In the genomic region with DNA sequence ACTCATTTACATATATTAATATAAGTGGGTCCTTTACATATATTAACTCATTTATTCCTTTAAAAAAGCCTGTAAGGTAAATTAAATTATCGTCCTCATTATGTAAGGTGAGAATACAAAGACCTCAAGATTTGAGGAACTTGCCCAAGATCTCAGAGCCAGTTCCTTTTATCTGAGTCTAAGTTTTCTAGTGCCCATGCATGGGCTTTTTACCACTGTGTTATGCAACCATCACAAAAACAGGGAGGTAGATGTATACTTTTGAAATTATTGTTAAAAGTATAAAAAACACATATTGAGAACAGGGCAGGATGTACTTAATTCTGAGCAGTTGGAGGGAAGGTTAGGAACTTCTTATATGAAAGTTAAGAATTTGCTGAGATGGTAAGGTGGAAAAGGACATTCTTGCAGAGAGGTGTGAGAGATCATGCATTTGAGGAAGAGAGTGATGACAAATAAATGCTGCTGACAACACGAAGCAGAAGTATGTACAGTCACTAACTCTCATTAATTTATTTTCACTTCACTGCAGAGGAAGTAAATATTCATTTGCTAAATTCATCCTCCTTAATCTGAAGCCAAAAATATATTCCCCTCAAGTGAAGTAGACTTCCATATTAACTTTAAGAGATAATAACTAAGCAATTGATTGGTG, we compare ENCODE assay signal across 27 cellular contexts. TPM values are rescaled to one million over a fixed set of nuclear protein-coding genes. Genes with fewer than 3 reads are reported as not detected.
DNase-seq lines count a peak whose midpoint lies in the region; ATAC-seq, FAIRE-seq and TF ChIP-seq lines count a peak whose summit lies in the region.
"Had no signal": no experiment of that assay in that cellular context is flagged by ENCODE, and none has a peak within 500 bp of the region (broad histone marks: within the 10 kb centered on the region; RNA-seq: fewer than 3 reads in every experiment).

No MANE protein-coding gene starts in this region.

- no peak overlapping the region for H3K4me3 ChIP-seq in HL-60 (replicated peaks; ENCODE audit: insufficient read depth, low read length)
- H3K4me3 ChIP-seq: BLaER1 treated with 17β-estradiol and CSF1 and Interleukin-3, amounts not matched to agents 10 nM and 100 nM; coronary artery; GM23338; sigmoid colon; transverse colon had no signal

- H3K36me3 Mint-ChIP-seq in activated T-helper 2 cell treated with anti-CD3 and anti-CD28 coated beads, Interferon-gamma antibody, Interleukin-2, Interleukin-4, amounts not matched to agents 10 μg/mL and 5 μg/mL and 100 μg/mL, durations not matched to agents 14 hours and 24 hours and 36 hours (ENCODE audit: low read depth) = no peaks in the 10 kb centered on the region
- no peaks in the 10 kb centered on the region for H3K36me3 Mint-ChIP-seq in progenitor cell of endocrine pancreas (ENCODE audit: insufficient read depth)
- H3K36me3 Mint-ChIP-seq: naive thymus-derived CD8-positive, alpha-beta T cell had no signal

- no peaks in the 10 kb centered on the region for H3K9me3 Mint-ChIP-seq in activated T-helper 2 cell treated with anti-CD3 and anti-CD28 coated beads, Interferon-gamma antibody, Interleukin-2, Interleukin-4, amounts not matched to agents 10 μg/mL and 5 μg/mL and 100 μg/mL, durations not matched to agents 14 hours and 24 hours and 36 hours
- no peaks in the 10 kb centered on the region for H3K9me3 Mint-ChIP-seq in progenitor cell of endocrine pancreas (ENCODE audit: low read depth)
- H3K9me3 Mint-ChIP-seq: GM23338; HFFc6; naive thymus-derived CD8-positive, alpha-beta T cell; T-helper 1 cell treated with Interleukin-12 subunit alpha and Interleukin-12 subunit beta and Interleukin-4 antibody, amounts not matched to agents 30 μg/mL and 1 μg/mL, for 36 hours had no signal

- H3K27me3 Mint-ChIP-seq in activated T-helper 2 cell treated with anti-CD3 and anti-CD28 coated beads, Interferon-gamma antibody, Interleukin-2, Interleukin-4, amounts not matched to agents 10 μg/mL and 5 μg/mL and 100 μg/mL, durations not matched to agents 14 hours and 24 hours and 36 hours (ENCODE audit: low read depth) = peaks cover 7% of the 10 kb centered on the region
- H3K27me3 Mint-ChIP-seq in progenitor cell of endocrine pancreas = no peaks in the 10 kb centered on the region

- ATAC-seq in HG02840 (IDR thresholded peaks at IDR 0.05; ENCODE audit: low FRiP score, unreplicated experiment) = no peak
- no peak for ATAC-seq in HG02884 (IDR thresholded peaks at IDR 0.05; ENCODE audit: unreplicated experiment)
- ATAC-seq: GM23338; naive thymus-derived CD8-positive, alpha-beta T cell had no signal

- peak overlapping the region; percentile 49 for H3K27ac ChIP-seq in HL-60 (replicated peaks)
- H3K27ac ChIP-seq: coronary artery, sigmoid colon, transverse colon had no signal

- H3K27me3 ChIP-seq in HL-60 (ENCODE audit: insufficient read depth, poor library complexity, severe bottlenecking) = no peaks in the 10 kb centered on the region
- H3K27me3 ChIP-seq: BLaER1 treated with 17β-estradiol and CSF1 and Interleukin-3, amounts not matched to agents 10 nM and 100 nM; sigmoid colon; transverse colon had no signal

- H3K4me3 Mint-ChIP-seq in activated T-helper 2 cell treated with anti-CD3 and anti-CD28 coated beads, Interferon-gamma antibody, Interleukin-2, Interleukin-4, amounts not matched to agents 10 μg/mL and 5 μg/mL and 100 μg/mL, durations not matched to agents 14 hours and 24 hours and 36 hours (ENCODE audit: low read depth) = no peak overlapping the region
- no peak overlapping the region for H3K4me3 Mint-ChIP-seq in progenitor cell of endocrine pancreas (ENCODE audit: low read depth)
- H3K4me3 Mint-ChIP-seq: GM23338; HFFc6; naive thymus-derived CD8-positive, alpha-beta T cell; T-helper 1 cell treated with Interleukin-12 subunit alpha and Interleukin-12 subunit beta and Interleukin-4 antibody, amounts not matched to agents 30 μg/mL and 1 μg/mL, for 36 hours had no signal

- intact Hi-C loops in activated T-helper 2 cell treated with anti-CD3 and anti-CD28 coated beads, Interferon-gamma antibody, Interleukin-2, Interleukin-4, amounts not matched to agents 10 μg/mL and 5 μg/mL and 100 μg/mL, durations not matched to agents 14 hours and 24 hours and 36 hours (cut with micrococcal nuclease) = no loop called here

- TF ChIP-seq CTCF in HL-60 (IDR thresholded peaks at IDR 0.05; ENCODE audit: insufficient read depth, low read length) (no peak), progenitor cell of endocrine pancreas (IDR thresholded peaks at IDR 0.05; ENCODE audit: unreplicated experiment) (no peak)

- DNase-seq in HL-60 (ENCODE audit: low read depth in 1 of 2, low spot score in 1 of 2) = peak in 1 of 2 experiments; percentile 80
- peak; percentile 85 for DNase-seq in NOMO-1 treated with dmso at 0.1 percent for 144 hours (lab: John Stamatoyannopoulos, UW; ENCODE audit: unreplicated experiment)
- no peak for DNase-seq in activated T-helper 2 cell treated with anti-CD3 and anti-CD28 coated beads, Interferon-gamma antibody, Interleukin-2, Interleukin-4, amounts not matched to agents 10 μg/mL and 5 μg/mL and 100 μg/mL, durations not matched to agents 14 hours and 24 hours and 36 hours (ENCODE audit: low spot score)
- no peak for DNase-seq in progenitor cell of endocrine pancreas (ENCODE audit: low spot score, unreplicated experiment)
- no peak for DNase-seq in activated CD4-positive, alpha-beta T cell treated with anti-CD3 and anti-CD28 coated beads, Interleukin-2, amount 50 U/mL, for 48 hours
- DNase-seq in frontal cortex (ENCODE audit: low spot score in 2 of 2) = no peak
- DNase-seq: activated CD4-positive, alpha-beta T cell treated with anti-CD3 and anti-CD28 coated beads, Interleukin-2, amount 50 U/mL, for 4 hours; activated naive CD4-positive, alpha-beta T cell treated with Interleukin-2 at 50 U/mL for 16 hours; caudate nucleus; DMS79 treated with DMSO at 0.1 percent for 48 hours; erythroblast; HFFc6; KG1; midbrain; naive thymus-derived CD8-positive, alpha-beta T cell; NCI-H146; occipital lobe; RPMI8226; sigmoid colon; stimulated activated CD4-positive, alpha-beta T cell treated with anti-CD3 and anti-CD28 coated beads, Interleukin-4, amount 100 ng/mL, for 4 hours; transverse colon had no signal

- peak overlapping the region; percentile 10 for H3K27ac Mint-ChIP-seq in activated T-helper 2 cell treated with anti-CD3 and anti-CD28 coated beads, Interferon-gamma antibody, Interleukin-2, Interleukin-4, amounts not matched to agents 10 μg/mL and 5 μg/mL and 100 μg/mL, durations not matched to agents 14 hours and 24 hours and 36 hours
- peak overlapping the region; percentile 71 for H3K27ac Mint-ChIP-seq in progenitor cell of endocrine pancreas
- H3K27ac Mint-ChIP-seq: GM23338; HFFc6; naive thymus-derived CD8-positive, alpha-beta T cell; T-helper 1 cell treated with Interleukin-12 subunit alpha and Interleukin-12 subunit beta and Interleukin-4 antibody, amounts not matched to agents 30 μg/mL and 1 μg/mL, for 36 hours had no signal

- no peak for FAIRE-seq in frontal cortex (lab: Jason Lieb, UNC)

- H3K4me1 Mint-ChIP-seq in activated T-helper 2 cell treated with anti-CD3 and anti-CD28 coated beads, Interferon-gamma antibody, Interleukin-2, Interleukin-4, amounts not matched to agents 10 μg/mL and 5 μg/mL and 100 μg/mL, durations not matched to agents 14 hours and 24 hours and 36 hours (ENCODE audit: low read depth) = no peaks in the 10 kb centered on the region
- peaks cover 1% of the 10 kb centered on the region for H3K4me1 Mint-ChIP-seq in progenitor cell of endocrine pancreas (ENCODE audit: low read depth)
- H3K4me1 Mint-ChIP-seq: GM23338; naive thymus-derived CD8-positive, alpha-beta T cell had no signal

RNA-seq across cellular contexts. Expression of a gene that starts 28.9 kb away (rescaled TPM):
- total RNA-seq in activated T-helper 2 cell treated with anti-CD3 and anti-CD28 coated beads, Interferon-gamma antibody, Interleukin-2, Interleukin-4, amounts not matched to agents 10 μg/mL and 5 μg/mL and 100 μg/mL, durations not matched to agents 14 hours and 24 hours and 36 hours = 21.2 and 23.7 TPM in 2 replicates
- total RNA-seq in progenitor cell of endocrine pancreas = 33.0 and 38.2 TPM in 2 replicates
- total RNA-seq in frontal cortex = 42.4 TPM
